20 cellular contexts compared by ENCODE assay signal in the genomic region with DNA sequence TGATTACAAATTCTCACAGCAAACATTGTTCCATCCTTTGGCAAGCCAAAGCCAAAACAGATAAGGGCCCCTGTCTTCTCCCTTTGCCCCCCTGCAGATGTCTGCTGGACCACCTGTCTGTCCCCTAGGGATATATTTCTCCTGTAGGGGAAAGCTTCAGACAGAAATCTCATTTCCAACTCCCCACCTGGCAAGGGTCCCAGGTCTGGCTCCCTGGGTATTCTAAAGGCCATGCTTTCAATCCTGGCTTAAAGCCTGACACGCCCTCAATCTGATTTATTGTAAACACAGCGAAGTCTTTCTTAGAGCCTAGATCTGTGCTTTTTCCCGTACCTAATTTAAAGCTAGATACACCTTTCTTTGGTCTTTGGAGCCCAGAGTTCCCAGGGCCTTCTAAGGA.
A peak's percentile ranks its signal among the peaks of the same experiment; 100 is the strongest.
DNase-seq lines count a peak whose midpoint lies in the region; ATAC-seq, FAIRE-seq and TF ChIP-seq lines count a peak whose summit lies in the region.
"Had no signal": no experiment of that assay in that cellular context is flagged by ENCODE, and none has a peak within 500 bp of the region (broad histone marks: within the 10 kb centered on the region; RNA-seq: fewer than 3 reads in every experiment).

No MANE protein-coding gene starts in this region.

- H3K9me3 ChIP-seq in right lobe of liver, result no peaks in the 10 kb centered on the region
- no peaks in the 10 kb centered on the region for H3K9me3 ChIP-seq in HepG2 (ENCODE audit: low read length)
- H3K9me3 ChIP-seq in esophagus muscularis mucosa, result no peaks in the 10 kb centered on the region
- H3K9me3 ChIP-seq: left lung, neutrophil, right atrium auricular region had no signal

- in situ Hi-C loops in HepG2 (cut with HindIII; ENCODE audit: extremely low pct_ligation_motif_present, low pct_unique_long_range_greater_than_20kb) (no loop called here), GM13976 (cut with MboI; ENCODE audit: low sequenced_read_pairs, unreplicated experiment) (no loop called here)

- TF ChIP-seq EP300 in HepG2 (IDR thresholded peaks at IDR 0.05; ENCODE audit: low read depth in 2 of 2, low read length in 2 of 2) (no peak), HepG2 (CRISPR knock-in tag; IDR thresholded peaks at IDR 0.05; ENCODE audit: borderline replicate concordance) (no peak), esophagus muscularis mucosa (IDR thresholded peaks at IDR 0.05) (no peak)

- no peak overlapping the region for H2AFZ ChIP-seq in HepG2 (ENCODE audit: low read length)
- H2AFZ ChIP-seq: GM23248 had no signal

- H3K36me3 ChIP-seq in right lobe of liver (no peaks in the 10 kb centered on the region), HepG2 (replicated peaks in 1 of 2; ENCODE audit: control insufficient read depth in 1 of 2, insufficient read depth in 2 of 2, low read length in 2 of 2) (no peaks in the 10 kb centered on the region), esophagus muscularis mucosa (no peaks in the 10 kb centered on the region)
- H3K36me3 ChIP-seq: left lung, neutrophil, right atrium auricular region had no signal

- WGBS in right lobe of liver (ENCODE audit: insufficient coverage, low coverage, low lambda C conversion rate, missing lambda C conversion rate), result 48% methylated on average over 3 of the region's 3 CpGs
- WGBS in HepG2 (ENCODE audit: low lambda C conversion rate), result 24% methylated on average over 3 of the region's 3 CpGs
- WGBS in esophagus muscularis mucosa, result 34% methylated on average over 3 of the region's 3 CpGs

- no TSS peak for BruUV-seq in HepG2 (replicated peaks; lab: Mats Ljungman, UMichigan)

- POLR2A ChIA-PET in HepG2 (lab: Yijun Ruan, JAX), result no interaction called here

- H3K79me2 ChIP-seq in HepG2 (ENCODE audit: insufficient read depth, low read length), result no peaks in the 10 kb centered on the region

- H3K4me3 ChIP-seq in right lobe of liver (no peak overlapping the region), HepG2 (replicated peaks in 1 of 3; ENCODE audit: insufficient read depth in 1 of 3, low read depth in 2 of 3, low read length in 3 of 3) (no peak overlapping the region), esophagus muscularis mucosa (no peak overlapping the region)
- H3K4me3 ChIP-seq: GM23248, left lung, right atrium auricular region had no signal

- TF ChIP-seq POLR2A in right lobe of liver (IDR thresholded peaks at IDR 0.05) (no peak), HepG2 (IDR thresholded peaks at IDR 0.05; ENCODE audit: insufficient read depth in 1 of 2, low read depth in 2 of 2, low read length in 2 of 2) (no peak), esophagus muscularis mucosa (IDR thresholded peaks at IDR 0.05; ENCODE audit: low read depth) (no peak)

- intact Hi-C loops in right lobe of liver (cut with DNase I), result no loop called here
- intact Hi-C loops in HepG2 (cut with micrococcal nuclease; ENCODE audit: unreplicated experiment), result no loop called here
- intact Hi-C loops in esophagus muscularis mucosa (cut with DNase I), result no loop called here

- H4K20me1 ChIP-seq in HepG2 (ENCODE audit: insufficient read depth, low read length), result no peaks in the 10 kb centered on the region

- CTCF ChIA-PET in HepG2 (lab: Yijun Ruan, JAX; ENCODE audit: low intra/inter-chr PET ratio, low total read pairs), result no interaction called here

- H3K4me1 ChIP-seq in right lobe of liver (peaks cover 0 to 18% (median 7%) of the 10 kb centered on the region in 4 donors), HepG2 (ENCODE audit: insufficient read depth, low read length) (no peaks in the 10 kb centered on the region), esophagus muscularis mucosa (peaks cover 0 to 58% (median 47%) of the 10 kb centered on the region in 4 donors)
- H3K4me1 ChIP-seq: left lung, right atrium auricular region had no signal

- DNase-seq in right lobe of liver (peak in 2 of 3 donors; percentile 43 to 81), HepG2 (ENCODE audit: low spot score) (no peak), NCI-H226 (peak; percentile 13), esophagus muscularis mucosa (ENCODE audit: extremely low spot score) (no peak), GM13976 (ENCODE audit: low spot score) (no peak), 8988T (no peak)
- DNase-seq: activated CD4-positive, alpha-beta memory T cell treated with anti-CD3 and anti-CD28 coated beads, Interleukin-2, amount 10 ng/mL, durations not matched to agents 7 days and 5 days; activated T-cell treated with anti-CD3 and anti-CD28 coated beads, Interleukin-2, amount 50 U/mL, for 72 hours; cortex of kidney; GM23248; left lung; stimulated activated naive B cell treated with anti-CD40 and anti-IgM and Interleukin-4, amounts not matched to agents 10 μg/mL and 1 μg/mL and 100 μg/mL, for 72 hours; trophoblast cell had no signal

- H3K27me3 ChIP-seq in right lobe of liver, result no peaks in the 10 kb centered on the region
- H3K27me3 ChIP-seq in HepG2 (ENCODE audit: control insufficient read depth in 1 of 2, insufficient read depth in 2 of 2, low read length in 2 of 2), result peaks cover 0 to 3% of the 10 kb centered on the region in 2 experiments; a peak in 2 of 5 replicates
- no peaks in the 10 kb centered on the region for H3K27me3 ChIP-seq in esophagus muscularis mucosa
- H3K27me3 ChIP-seq: right atrium auricular region had no signal

- peak; percentile 61 to 80 (median 72) for ATAC-seq in right lobe of liver
- no peak for ATAC-seq in HepG2
- ATAC-seq in GM21825 (IDR thresholded peaks at IDR 0.05; ENCODE audit: unreplicated experiment), result no peak
- ATAC-seq in HG03354 (IDR thresholded peaks at IDR 0.05; ENCODE audit: poor library complexity, severe bottlenecking, unreplicated experiment), result no peak
- ATAC-seq: activated naive CD4-positive, alpha-beta T cell treated with anti-CD3 and anti-CD28 coated beads, Interleukin-2, amount 50 U/mL, for 72 hours; activated T-cell treated with anti-CD3 and anti-CD28 coated beads, Interleukin-2, amount 50 U/mL, for 72 hours; left lung; stimulated activated naive B cell treated with anti-CD40 and anti-IgM and Interleukin-4, amounts not matched to agents 10 μg/mL and 1 μg/mL and 100 μg/mL, for 72 hours had no signal

- no peak for FAIRE-seq in HepG2 (lab: Jason Lieb, UNC)
- FAIRE-seq: endothelial cell of umbilical vein, frontal cortex had no signal

- no peak for TF ChIP-seq CTCF in right lobe of liver (IDR thresholded peaks at IDR 0.05)
- TF ChIP-seq CTCF in HepG2 (CRISPR knock-in tag; IDR thresholded peaks at IDR 0.05), result no peak
- TF ChIP-seq CTCF in esophagus muscularis mucosa (IDR thresholded peaks at IDR 0.05), result no peak
- TF ChIP-seq CTCF in GM13976 (IDR thresholded peaks at IDR 0.05; ENCODE audit: borderline replicate concordance, control extremely low read depth, extremely low read depth, insufficient read depth, missing control alignments), result no peak

- H3K4me2 ChIP-seq in HepG2 (ENCODE audit: low read depth, low read length), result no peak overlapping the region

- H3K27ac ChIP-seq in right lobe of liver (peak overlapping the region in 1 of 3 donors; percentile 33), HepG2 (ENCODE audit: extremely low read length, insufficient read depth, low read length) (no peak overlapping the region), esophagus muscularis mucosa (replicated peaks in 1 of 4) (peak overlapping the region; percentile 50 to 72 (median 70))
- H3K27ac ChIP-seq: GM23248, left lung, neutrophil, right atrium auricular region had no signal

- no peak for TF ChIP-seq RAD21 in HepG2 (CRISPR knock-in tag; IDR thresholded peaks at IDR 0.05)

- no peak overlapping the region for H3K9ac ChIP-seq in HepG2 (ENCODE audit: insufficient read depth, low read depth, low read length)
- H3K9ac ChIP-seq: GM23248 had no signal

TF ChIP-seq in HepG2, 621 proteins besides CTCF, POLR2A, EP300 and RAD21 (continues in another document):
- TF ChIP-seq, protein P1, sequence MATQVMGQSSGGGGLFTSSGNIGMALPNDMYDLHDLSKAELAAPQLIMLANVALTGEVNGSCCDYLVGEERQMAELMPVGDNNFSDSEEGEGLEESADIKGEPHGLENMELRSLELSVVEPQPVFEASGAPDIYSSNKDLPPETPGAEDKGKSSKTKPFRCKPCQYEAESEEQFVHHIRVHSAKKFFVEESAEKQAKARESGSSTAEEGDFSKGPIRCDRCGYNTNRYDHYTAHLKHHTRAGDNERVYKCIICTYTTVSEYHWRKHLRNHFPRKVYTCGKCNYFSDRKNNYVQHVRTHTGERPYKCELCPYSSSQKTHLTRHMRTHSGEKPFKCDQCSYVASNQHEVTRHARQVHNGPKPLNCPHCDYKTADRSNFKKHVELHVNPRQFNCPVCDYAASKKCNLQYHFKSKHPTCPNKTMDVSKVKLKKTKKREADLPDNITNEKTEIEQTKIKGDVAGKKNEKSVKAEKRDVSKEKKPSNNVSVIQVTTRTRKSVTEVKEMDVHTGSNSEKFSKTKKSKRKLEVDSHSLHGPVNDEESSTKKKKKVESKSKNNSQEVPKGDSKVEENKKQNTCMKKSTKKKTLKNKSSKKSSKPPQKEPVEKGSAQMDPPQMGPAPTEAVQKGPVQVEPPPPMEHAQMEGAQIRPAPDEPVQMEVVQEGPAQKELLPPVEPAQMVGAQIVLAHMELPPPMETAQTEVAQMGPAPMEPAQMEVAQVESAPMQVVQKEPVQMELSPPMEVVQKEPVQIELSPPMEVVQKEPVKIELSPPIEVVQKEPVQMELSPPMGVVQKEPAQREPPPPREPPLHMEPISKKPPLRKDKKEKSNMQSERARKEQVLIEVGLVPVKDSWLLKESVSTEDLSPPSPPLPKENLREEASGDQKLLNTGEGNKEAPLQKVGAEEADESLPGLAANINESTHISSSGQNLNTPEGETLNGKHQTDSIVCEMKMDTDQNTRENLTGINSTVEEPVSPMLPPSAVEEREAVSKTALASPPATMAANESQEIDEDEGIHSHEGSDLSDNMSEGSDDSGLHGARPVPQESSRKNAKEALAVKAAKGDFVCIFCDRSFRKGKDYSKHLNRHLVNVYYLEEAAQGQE (IDR thresholded peaks at IDR 0.05; ENCODE audit: borderline replicate concordance in 1 of 2, low read depth in 1 of 2, low read length in 2 of 2), result no peak
- no peak for TF ChIP-seq XRCC5 (optimal IDR thresholded peaks at IDR 0.05; ENCODE audit: low read length)

Comparison
In these comparisons a context has a peak if more than half of its experiments do, and no peak if none do; other contexts are left out.
1. ATAC-seq: peak in right lobe of liver (4 of 4); none in HepG2 (single experiment), GM21825 (single experiment) and HG03354 (single experiment).
2. DNase-seq: peak in right lobe of liver (2 of 3) and NCI-H226 (single experiment); none in HepG2 (single experiment), esophagus muscularis mucosa (single experiment), GM13976 (single experiment) and 8988T (single experiment).